In the genomic region with DNA sequence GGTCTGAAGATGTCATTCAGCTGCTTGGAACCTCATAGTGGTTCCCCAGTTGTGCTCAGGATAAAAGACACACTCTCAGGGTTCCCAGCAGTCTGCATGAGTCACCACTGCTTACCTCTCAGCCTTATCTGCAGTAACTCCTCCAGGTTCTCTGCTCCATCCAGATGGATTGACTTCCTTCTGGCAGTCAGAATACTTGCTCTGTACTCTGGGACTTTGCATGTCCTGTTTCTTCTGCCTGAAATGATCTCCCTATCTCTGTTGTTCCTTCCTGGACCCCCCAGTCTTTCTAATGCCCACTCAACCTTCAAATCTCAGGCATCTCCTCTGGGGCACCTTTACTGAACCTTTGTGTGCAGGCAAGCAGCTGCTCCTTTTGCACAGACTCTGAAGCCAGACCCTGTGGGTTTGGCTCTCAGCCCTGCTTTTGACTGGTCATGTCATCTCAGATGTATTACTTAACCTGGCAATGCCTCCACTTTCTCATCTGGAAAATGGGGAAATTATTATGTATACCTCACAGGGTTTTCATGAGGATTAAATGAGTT, we compare ENCODE assay signal across 1 cellular context.
TF ChIP-seq lines count a peak whose summit lies in the region.

No MANE protein-coding gene starts in this region.

TF ChIP-seq in K562, 482 proteins besides CTCF, POLR2A, EP300 and RAD21 (continued from another document and continues in another):
- TF ChIP-seq, protein P1, sequence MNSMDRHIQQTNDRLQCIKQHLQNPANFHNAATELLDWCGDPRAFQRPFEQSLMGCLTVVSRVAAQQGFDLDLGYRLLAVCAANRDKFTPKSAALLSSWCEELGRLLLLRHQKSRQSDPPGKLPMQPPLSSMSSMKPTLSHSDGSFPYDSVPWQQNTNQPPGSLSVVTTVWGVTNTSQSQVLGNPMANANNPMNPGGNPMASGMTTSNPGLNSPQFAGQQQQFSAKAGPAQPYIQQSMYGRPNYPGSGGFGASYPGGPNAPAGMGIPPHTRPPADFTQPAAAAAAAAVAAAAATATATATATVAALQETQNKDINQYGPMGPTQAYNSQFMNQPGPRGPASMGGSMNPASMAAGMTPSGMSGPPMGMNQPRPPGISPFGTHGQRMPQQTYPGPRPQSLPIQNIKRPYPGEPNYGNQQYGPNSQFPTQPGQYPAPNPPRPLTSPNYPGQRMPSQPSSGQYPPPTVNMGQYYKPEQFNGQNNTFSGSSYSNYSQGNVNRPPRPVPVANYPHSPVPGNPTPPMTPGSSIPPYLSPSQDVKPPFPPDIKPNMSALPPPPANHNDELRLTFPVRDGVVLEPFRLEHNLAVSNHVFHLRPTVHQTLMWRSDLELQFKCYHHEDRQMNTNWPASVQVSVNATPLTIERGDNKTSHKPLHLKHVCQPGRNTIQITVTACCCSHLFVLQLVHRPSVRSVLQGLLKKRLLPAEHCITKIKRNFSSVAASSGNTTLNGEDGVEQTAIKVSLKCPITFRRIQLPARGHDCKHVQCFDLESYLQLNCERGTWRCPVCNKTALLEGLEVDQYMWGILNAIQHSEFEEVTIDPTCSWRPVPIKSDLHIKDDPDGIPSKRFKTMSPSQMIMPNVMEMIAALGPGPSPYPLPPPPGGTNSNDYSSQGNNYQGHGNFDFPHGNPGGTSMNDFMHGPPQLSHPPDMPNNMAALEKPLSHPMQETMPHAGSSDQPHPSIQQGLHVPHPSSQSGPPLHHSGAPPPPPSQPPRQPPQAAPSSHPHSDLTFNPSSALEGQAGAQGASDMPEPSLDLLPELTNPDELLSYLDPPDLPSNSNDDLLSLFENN (IDR thresholded peaks at IDR 0.05; ENCODE audit: low read depth in 2 of 2, low read length in 2 of 2): peak in 1 of 2 experiments; percentile 85; a peak in 2 of 4 replicates
- TF ChIP-seq FOXK1 (CRISPR knock-in tag; IDR thresholded peaks at IDR 0.05; ENCODE audit: borderline replicate concordance): 0 out of 2 replicates have a peak, but pooled peaks have one; percentile 42
- TF ChIP-seq ZNF785 (CRISPR knock-in tag; IDR thresholded peaks at IDR 0.05): 0 out of 2 replicates have a peak, but pooled peaks have one; percentile 25
- peak; percentile 16 to 35; a peak in 2 of 4 replicates for TF ChIP-seq NRF1 (conservative IDR thresholded peaks at IDR 0.05 in 1 of 2, IDR thresholded peaks at IDR 0.05 in 1 of 2)
- TF ChIP-seq SOX6 (IDR thresholded peaks at IDR 0.05): peak; percentile 87
- no peak for TF ChIP-seq KHSRP (IDR thresholded peaks at IDR 0.05)
- peak; percentile 85; the same call in 1 of the 2 replicates for TF ChIP-seq MYNN (IDR thresholded peaks at IDR 0.05)
- no peak for TF ChIP-seq MYNN (CRISPR knock-in tag; IDR thresholded peaks at IDR 0.05)
- TF ChIP-seq PKNOX1 (IDR thresholded peaks at IDR 0.05): peak; percentile 70
- peak; percentile 85 for TF ChIP-seq CREM (IDR thresholded peaks at IDR 0.05; ENCODE audit: low read depth)
- 0 out of 2 replicates have a peak, but pooled peaks have one; percentile 39 for TF ChIP-seq ZNF197 (CRISPR knock-in tag; IDR thresholded peaks at IDR 0.05; ENCODE audit: low read depth)
- peak; percentile 70 for TF ChIP-seq TFAP4 (CRISPR knock-in tag; IDR thresholded peaks at IDR 0.05; ENCODE audit: borderline replicate concordance)
- peak; percentile 92; the same call in 1 of the 2 replicates for TF ChIP-seq CREB3L1 (IDR thresholded peaks at IDR 0.05; ENCODE audit: borderline replicate concordance, low read depth)
- TF ChIP-seq CREB1 (IDR thresholded peaks at IDR 0.05): peak; percentile 11; the same call in 1 of the 2 replicates
- 0 out of 2 replicates have a peak, but pooled peaks have one; percentile 18 for TF ChIP-seq CREB1 (CRISPR knock-in tag; IDR thresholded peaks at IDR 0.05)
- peak; percentile 53; the same call in 1 of the 2 replicates for TF ChIP-seq DMBX1 (CRISPR knock-in tag; IDR thresholded peaks at IDR 0.05; ENCODE audit: borderline replicate concordance)
- no peak for TF ChIP-seq ZBTB34 (CRISPR knock-in tag; IDR thresholded peaks at IDR 0.05)
- TF ChIP-seq ZNF143 (CRISPR knock-in tag; IDR thresholded peaks at IDR 0.05): no peak
- no peak for TF ChIP-seq CUX1 (CRISPR knock-in tag; IDR thresholded peaks at IDR 0.05)
- TF ChIP-seq TRIM25 (IDR thresholded peaks at IDR 0.05; ENCODE audit: borderline replicate concordance): no peak
- TF ChIP-seq TRIM24 (IDR thresholded peaks at IDR 0.05): peak; percentile 77 to 79
- peak; percentile 39; the same call in 1 of the 2 replicates for TF ChIP-seq TOE1 (IDR thresholded peaks at IDR 0.05; ENCODE audit: borderline replicate concordance)
- no peak for TF ChIP-seq TOE1 (CRISPR knock-in tag; IDR thresholded peaks at IDR 0.05; ENCODE audit: borderline replicate concordance, low read depth)
- peak; percentile 53; the same call in 1 of the 2 replicates for TF ChIP-seq HLTF (IDR thresholded peaks at IDR 0.05)
- peak; percentile 48; the same call in 1 of the 2 replicates for TF ChIP-seq TRIM28 (IDR thresholded peaks at IDR 0.05)
- TF ChIP-seq KDM2B (CRISPR knock-in tag; IDR thresholded peaks at IDR 0.05): no peak
- TF ChIP-seq, protein P2, sequence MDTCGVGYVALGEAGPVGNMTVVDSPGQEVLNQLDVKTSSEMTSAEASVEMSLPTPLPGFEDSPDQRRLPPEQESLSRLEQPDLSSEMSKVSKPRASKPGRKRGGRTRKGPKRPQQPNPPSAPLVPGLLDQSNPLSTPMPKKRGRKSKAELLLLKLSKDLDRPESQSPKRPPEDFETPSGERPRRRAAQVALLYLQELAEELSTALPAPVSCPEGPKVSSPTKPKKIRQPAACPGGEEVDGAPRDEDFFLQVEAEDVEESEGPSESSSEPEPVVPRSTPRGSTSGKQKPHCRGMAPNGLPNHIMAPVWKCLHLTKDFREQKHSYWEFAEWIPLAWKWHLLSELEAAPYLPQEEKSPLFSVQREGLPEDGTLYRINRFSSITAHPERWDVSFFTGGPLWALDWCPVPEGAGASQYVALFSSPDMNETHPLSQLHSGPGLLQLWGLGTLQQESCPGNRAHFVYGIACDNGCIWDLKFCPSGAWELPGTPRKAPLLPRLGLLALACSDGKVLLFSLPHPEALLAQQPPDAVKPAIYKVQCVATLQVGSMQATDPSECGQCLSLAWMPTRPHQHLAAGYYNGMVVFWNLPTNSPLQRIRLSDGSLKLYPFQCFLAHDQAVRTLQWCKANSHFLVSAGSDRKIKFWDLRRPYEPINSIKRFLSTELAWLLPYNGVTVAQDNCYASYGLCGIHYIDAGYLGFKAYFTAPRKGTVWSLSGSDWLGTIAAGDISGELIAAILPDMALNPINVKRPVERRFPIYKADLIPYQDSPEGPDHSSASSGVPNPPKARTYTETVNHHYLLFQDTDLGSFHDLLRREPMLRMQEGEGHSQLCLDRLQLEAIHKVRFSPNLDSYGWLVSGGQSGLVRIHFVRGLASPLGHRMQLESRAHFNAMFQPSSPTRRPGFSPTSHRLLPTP (IDR thresholded peaks at IDR 0.05; ENCODE audit: borderline replicate concordance, extremely low read depth, insufficient read length): no peak
- TF ChIP-seq TCF3 (CRISPR knock-in tag; IDR thresholded peaks at IDR 0.05): peak; percentile 85
- no peak for TF ChIP-seq PREB (CRISPR knock-in tag; IDR thresholded peaks at IDR 0.05)
- TF ChIP-seq NFIC (IDR thresholded peaks at IDR 0.05): peak; percentile 74
- TF ChIP-seq CBFA2T3 (IDR thresholded peaks at IDR 0.05): peak; percentile 93
- TF ChIP-seq ZNF551 (CRISPR knock-in tag; IDR thresholded peaks at IDR 0.05): no peak
- TF ChIP-seq, protein P3, sequence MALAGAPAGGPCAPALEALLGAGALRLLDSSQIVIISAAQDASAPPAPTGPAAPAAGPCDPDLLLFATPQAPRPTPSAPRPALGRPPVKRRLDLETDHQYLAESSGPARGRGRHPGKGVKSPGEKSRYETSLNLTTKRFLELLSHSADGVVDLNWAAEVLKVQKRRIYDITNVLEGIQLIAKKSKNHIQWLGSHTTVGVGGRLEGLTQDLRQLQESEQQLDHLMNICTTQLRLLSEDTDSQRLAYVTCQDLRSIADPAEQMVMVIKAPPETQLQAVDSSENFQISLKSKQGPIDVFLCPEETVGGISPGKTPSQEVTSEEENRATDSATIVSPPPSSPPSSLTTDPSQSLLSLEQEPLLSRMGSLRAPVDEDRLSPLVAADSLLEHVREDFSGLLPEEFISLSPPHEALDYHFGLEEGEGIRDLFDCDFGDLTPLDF (CRISPR knock-in tag; IDR thresholded peaks at IDR 0.05): no peak; the same call in 1 of the 2 replicates
